Comparison of ENCODE assay signal across 15 cellular contexts in the genomic region with DNA sequence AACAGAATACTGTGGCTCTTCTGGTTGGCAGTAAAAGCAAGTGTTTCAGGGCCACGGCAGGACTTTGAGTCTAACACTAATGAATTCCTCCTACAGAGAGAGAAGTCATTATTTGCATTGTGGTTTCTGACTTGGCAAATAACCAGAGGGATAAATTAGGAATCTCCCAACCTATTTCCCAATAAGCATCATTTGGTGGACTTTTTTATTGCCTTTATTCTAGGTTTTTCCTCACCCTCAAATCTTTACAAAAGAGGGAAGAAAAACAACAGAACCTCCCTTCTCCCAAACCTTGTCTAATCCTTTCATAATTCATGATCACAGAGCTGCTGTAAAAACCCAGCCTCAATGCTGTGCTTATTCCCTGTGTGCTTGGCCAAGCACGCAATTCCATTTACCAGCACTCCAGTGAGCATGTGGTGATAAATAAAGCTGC.
A peak's percentile ranks its signal among the peaks of the same experiment; 100 is the strongest.
DNase-seq lines count a peak whose midpoint lies in the region; ATAC-seq lines count a peak whose summit lies in the region.
"Had no signal": no experiment of that assay in that cellular context is flagged by ENCODE, and none has a peak within 500 bp of the region (broad histone marks: within the 10 kb centered on the region; RNA-seq: fewer than 3 reads in every experiment).

No MANE protein-coding gene starts in this region.

- CTCF ChIA-PET in activated CD4-positive, alpha-beta T cell treated with anti-CD3 and anti-CD28 coated beads for 36 hours (lab: Charles Lee): no interaction called here

- intact Hi-C loops in activated CD4-positive, alpha-beta T cell treated with anti-CD3 and anti-CD28 coated beads for 36 hours (cut with DNase I, micrococcal nuclease): no loop called here

- H3K4me3 ChIP-seq in stomach smooth muscle (ENCODE audit: low read length in 2 of 2): no peak overlapping the region
- H3K4me3 ChIP-seq: ascending aorta had no signal

- H3K27ac ChIP-seq in stomach smooth muscle (ENCODE audit: low read length): peak overlapping the region; percentile 26
- H3K27ac ChIP-seq: ascending aorta had no signal

- peaks cover 7% of the 10 kb centered on the region for H3K4me1 ChIP-seq in stomach smooth muscle (ENCODE audit: control insufficient read depth, insufficient read depth, low read length)
- H3K4me1 ChIP-seq: ascending aorta had no signal

- no peaks in the 10 kb centered on the region for H3K36me3 Mint-ChIP-seq in activated CD4-positive, alpha-beta T cell treated with anti-CD3 and anti-CD28 coated beads for 36 hours (ENCODE audit: low read depth)
- H3K36me3 Mint-ChIP-seq: type B pancreatic cell had no signal

- DNase-seq in NCI-H345 (lab: John Stamatoyannopoulos, UW): peak; percentile 27
- DNase-seq in NCI-H345 treated with DMSO at 0.1 percent for 48 hours (lab: John Stamatoyannopoulos, UW; ENCODE audit: unreplicated experiment): no peak
- DNase-seq in NCI-H82 treated with DMSO at 0.1 percent for 48 hours (lab: John Stamatoyannopoulos, UW; ENCODE audit: unreplicated experiment): peak; percentile 41
- DNase-seq in foreskin melanocyte: peak; percentile 44
- DNase-seq in hypothalamus (lab: John Stamatoyannopoulos, UW): no peak
- DNase-seq in DMS53 (lab: John Stamatoyannopoulos, UW): no peak
- DNase-seq in activated CD4-positive, alpha-beta T cell treated with anti-CD3 and anti-CD28 coated beads for 36 hours: no peak
- DNase-seq: activated B cell treated with CpG ODN at 0.5 μM for 24 hours, Kasumi-1, NCI-H774, SIG-M5, small intestine had no signal

- POLR2A ChIA-PET in activated CD4-positive, alpha-beta T cell treated with anti-CD3 and anti-CD28 coated beads for 36 hours (lab: Charles Lee): interaction anchor here (0.5 kb wide), 1 partner anchor 230 kb away, joined by 3 read pairs; no protein-coding TSS in a partner anchor

- no peak overlapping the region for H3K27ac Mint-ChIP-seq in activated CD4-positive, alpha-beta T cell treated with anti-CD3 and anti-CD28 coated beads for 36 hours
- H3K27ac Mint-ChIP-seq: activated B cell treated with CpG ODN at 0.5 μM for 24 hours, type B pancreatic cell had no signal

- H3K9ac ChIP-seq in stomach smooth muscle (ENCODE audit: low read length in 2 of 2): no peak overlapping the region

- no peaks in the 10 kb centered on the region for H3K4me1 Mint-ChIP-seq in activated CD4-positive, alpha-beta T cell treated with anti-CD3 and anti-CD28 coated beads for 36 hours
- H3K4me1 Mint-ChIP-seq: activated B cell treated with CpG ODN at 0.5 μM for 24 hours had no signal

- H3K36me3 ChIP-seq in stomach smooth muscle (ENCODE audit: control insufficient read depth in 2 of 2, insufficient read depth in 2 of 2, low read length in 2 of 2): no peaks in the 10 kb centered on the region
- H3K36me3 ChIP-seq: ascending aorta had no signal

- H3K27me3 ChIP-seq in stomach smooth muscle (ENCODE audit: control insufficient read depth in 1 of 2, insufficient read depth in 2 of 2, low read length in 2 of 2): no peaks in the 10 kb centered on the region
- H3K27me3 ChIP-seq: ascending aorta had no signal

- no peaks in the 10 kb centered on the region for H3K27me3 Mint-ChIP-seq in activated CD4-positive, alpha-beta T cell treated with anti-CD3 and anti-CD28 coated beads for 36 hours
- H3K27me3 Mint-ChIP-seq: activated B cell treated with CpG ODN at 0.5 μM for 24 hours had no signal

- no peaks in the 10 kb centered on the region for H3K9me3 ChIP-seq in stomach smooth muscle (ENCODE audit: control insufficient read depth in 2 of 2, low read length in 2 of 2)
- H3K9me3 ChIP-seq: ascending aorta had no signal

- no peak for ATAC-seq in activated CD4-positive, alpha-beta T cell treated with anti-CD3 and anti-CD28 coated beads for 36 hours

- no peak overlapping the region for H3K4me3 Mint-ChIP-seq in activated CD4-positive, alpha-beta T cell treated with anti-CD3 and anti-CD28 coated beads for 36 hours
- H3K4me3 Mint-ChIP-seq: activated B cell treated with CpG ODN at 0.5 μM for 24 hours, type B pancreatic cell had no signal

- H3K9me3 Mint-ChIP-seq in activated CD4-positive, alpha-beta T cell treated with anti-CD3 and anti-CD28 coated beads for 36 hours (ENCODE audit: low read depth): no peaks in the 10 kb centered on the region
- H3K9me3 Mint-ChIP-seq: activated B cell treated with CpG ODN at 0.5 μM for 24 hours had no signal

Comparison
In these comparisons a context has a peak if more than half of its experiments do, and no peak if none do; other contexts are left out.
1. DNase-seq: peak in NCI-H345 (single experiment), NCI-H82 treated with DMSO at 0.1 percent for 48 hours (single experiment) and foreskin melanocyte (single experiment); none in NCI-H345 treated with DMSO at 0.1 percent for 48 hours (single experiment), hypothalamus (0 of 51), DMS53 (single experiment) and activated CD4-positive, alpha-beta T cell treated with anti-CD3 and anti-CD28 coated beads for 36 hours (single experiment).